In genomic region chr17:58517378-58517927, GRCh38 we compare ENCODE assay signal across 8 cellular contexts. TPM values are rescaled to one million over a fixed set of nuclear protein-coding genes. Genes with fewer than 3 reads are reported as not detected.
DNase-seq lines count a peak whose midpoint lies in the region; ATAC-seq and TF ChIP-seq lines count a peak whose summit lies in the region.

No MANE protein-coding gene starts in this region.

- H3K9me3 Mint-ChIP-seq in activated naive CD4-positive, alpha-beta T cell treated with anti-CD3 and anti-CD28 coated beads, Interleukin-2, amount 50 U/mL, for 24 hours: no peaks in the 10 kb centered on the region
- no peaks in the 10 kb centered on the region for H3K9me3 Mint-ChIP-seq in activated naive CD8-positive, alpha-beta T cell treated with anti-CD3 and anti-CD28 coated beads for 36 hours
- no peaks in the 10 kb centered on the region for H3K9me3 Mint-ChIP-seq in type B pancreatic cell

- peaks cover 5% of the 10 kb centered on the region for H3K36me3 Mint-ChIP-seq in activated naive CD4-positive, alpha-beta T cell treated with anti-CD3 and anti-CD28 coated beads, Interleukin-2, amount 50 U/mL, for 24 hours
- H3K36me3 Mint-ChIP-seq in activated naive CD8-positive, alpha-beta T cell treated with anti-CD3 and anti-CD28 coated beads for 36 hours: peaks cover 8% of the 10 kb centered on the region
- H3K36me3 Mint-ChIP-seq in type B pancreatic cell: peaks cover 4% of the 10 kb centered on the region

- peak overlapping the region; percentile 92 for H3K27ac Mint-ChIP-seq in activated naive CD4-positive, alpha-beta T cell treated with anti-CD3 and anti-CD28 coated beads, Interleukin-2, amount 50 U/mL, for 24 hours
- H3K27ac Mint-ChIP-seq in activated naive CD8-positive, alpha-beta T cell treated with anti-CD3 and anti-CD28 coated beads for 36 hours: peak overlapping the region; percentile 95
- H3K27ac Mint-ChIP-seq in type B pancreatic cell: peak overlapping the region; percentile 96

- H3K4me1 Mint-ChIP-seq in activated naive CD4-positive, alpha-beta T cell treated with anti-CD3 and anti-CD28 coated beads, Interleukin-2, amount 50 U/mL, for 24 hours: peaks cover 36% of the 10 kb centered on the region
- H3K4me1 Mint-ChIP-seq in activated naive CD8-positive, alpha-beta T cell treated with anti-CD3 and anti-CD28 coated beads for 36 hours: peaks cover 41% of the 10 kb centered on the region
- peaks cover 31% of the 10 kb centered on the region for H3K4me1 Mint-ChIP-seq in type B pancreatic cell (ENCODE audit: unreplicated experiment)

- no peak for DNase-seq in activated naive CD4-positive, alpha-beta T cell treated with anti-CD3 and anti-CD28 coated beads, Interleukin-2, amount 50 U/mL, for 16 hours
- DNase-seq in activated naive CD8-positive, alpha-beta T cell treated with anti-CD3 and anti-CD28 coated beads for 36 hours: no peak
- DNase-seq in left lobe of liver (ENCODE audit: low spot score): no peak
- DNase-seq in type B pancreatic cell (ENCODE audit: extremely low spot score, unreplicated experiment): no peak
- no peak for DNase-seq in OCI-M1 (lab: John Stamatoyannopoulos, UW)
- no peak for DNase-seq in NCI-H1694 (lab: John Stamatoyannopoulos, UW)
- DNase-seq in activated gamma-delta T cell treated with Interleukin-2 at 50 U/mL for 16 hours: no peak

- TF ChIP-seq CTCF in type B pancreatic cell (conservative IDR thresholded peaks at IDR 0.05): no peak

- ATAC-seq in left lobe of liver: peak; percentile 66

- H3K4me3 Mint-ChIP-seq in activated naive CD4-positive, alpha-beta T cell treated with anti-CD3 and anti-CD28 coated beads, Interleukin-2, amount 50 U/mL, for 24 hours: peak overlapping the region; percentile 94
- H3K4me3 Mint-ChIP-seq in activated naive CD8-positive, alpha-beta T cell treated with anti-CD3 and anti-CD28 coated beads for 36 hours: peak overlapping the region; percentile 91
- peak overlapping the region; percentile 96 for H3K4me3 Mint-ChIP-seq in type B pancreatic cell

- H3K27me3 Mint-ChIP-seq in activated naive CD4-positive, alpha-beta T cell treated with anti-CD3 and anti-CD28 coated beads, Interleukin-2, amount 50 U/mL, for 24 hours: no peaks in the 10 kb centered on the region
- peaks cover 5% of the 10 kb centered on the region for H3K27me3 Mint-ChIP-seq in activated naive CD8-positive, alpha-beta T cell treated with anti-CD3 and anti-CD28 coated beads for 36 hours
- peaks cover 5% of the 10 kb centered on the region for H3K27me3 Mint-ChIP-seq in type B pancreatic cell

RNA-seq across cellular contexts. Expression of gene MTMR4, which starts 3.0 kb away (rescaled TPM):
- 10 to 100 TPM; 72.2 to 75.6 TPM for total RNA-seq in activated naive CD8-positive, alpha-beta T cell treated with anti-CD3 and anti-CD28 coated beads for 36 hours
- total RNA-seq in left lobe of liver (101 TPM), type B pancreatic cell (ENCODE audit: low replicate concordance) (62.2 and 76.5 TPM in 2 replicates)

RNA-seq across cellular contexts. Expression of gene HSF5, which starts 29.2 kb away (rescaled TPM):
- 1 to 10 TPM; 3.9 to 4.2 TPM for total RNA-seq in activated naive CD8-positive, alpha-beta T cell treated with anti-CD3 and anti-CD28 coated beads for 36 hours
- total RNA-seq in left lobe of liver (0.18 TPM), type B pancreatic cell (ENCODE audit: low replicate concordance) (0.10 TPM in 1 of 2 replicates, not detected in the other)
